Comparison of ENCODE assay signal across 33 cellular contexts in genomic region chr14:59296508-59296907, GRCh38.
DNase-seq lines count a peak whose midpoint lies in the region; FAIRE-seq and TF ChIP-seq lines count a peak whose summit lies in the region.
"Had no signal": no experiment of that assay in that cellular context is flagged by ENCODE, and none has a peak within 500 bp of the region (broad histone marks: within the 10 kb centered on the region; RNA-seq: fewer than 3 reads in every experiment).

No MANE protein-coding gene starts in this region.

- H3K4me2 ChIP-seq in BLaER1 = peak overlapping the region; percentile 76
- H3K4me2 ChIP-seq in osteoblast (ENCODE audit: insufficient read depth, low read length) = no peak overlapping the region

- H3K4me1 ChIP-seq in BLaER1 (peaks cover 69% of the 10 kb centered on the region), sigmoid colon (peaks cover 0 to 46% (median 40%) of the 10 kb centered on the region in 4 donors), osteoblast (ENCODE audit: insufficient read depth, low read length) (peaks cover 15% of the 10 kb centered on the region)

- peaks cover 15% of the 10 kb centered on the region for H3K36me3 Mint-ChIP-seq in activated T-cell treated with anti-CD3 and anti-CD28 coated beads, Interleukin-2, amount 50 U/mL, for 24 hours (ENCODE audit: low read depth)

- H3K9me3 ChIP-seq in BLaER1 = peaks cover 5% of the 10 kb centered on the region; the same call in 1 of the 2 replicates
- no peaks in the 10 kb centered on the region for H3K9me3 ChIP-seq in sigmoid colon
- H3K9me3 ChIP-seq in osteoblast (ENCODE audit: low read depth, low read length) = no peaks in the 10 kb centered on the region
- H3K9me3 ChIP-seq: BE2C, body of pancreas, lower lobe of right lung, mucosa of descending colon, ovary, right atrium auricular region, testis had no signal

- H3K4me3 Mint-ChIP-seq in activated T-cell treated with anti-CD3 and anti-CD28 coated beads, Interleukin-2, amount 50 U/mL, for 24 hours = no peak overlapping the region
- H3K4me3 Mint-ChIP-seq: nephron had no signal

- intact Hi-C loops in sigmoid colon (cut with DNase I) = no loop called here

- H3K9me3 Mint-ChIP-seq in activated T-cell treated with anti-CD3 and anti-CD28 coated beads, Interleukin-2, amount 50 U/mL, for 24 hours = no peaks in the 10 kb centered on the region
- H3K9me3 Mint-ChIP-seq: nephron had no signal

- H2AFZ ChIP-seq in osteoblast (ENCODE audit: low read length) = no peak overlapping the region

- no peaks in the 10 kb centered on the region for H3K27me3 Mint-ChIP-seq in activated T-cell treated with anti-CD3 and anti-CD28 coated beads, Interleukin-2, amount 50 U/mL, for 24 hours

- H3K79me2 ChIP-seq in osteoblast (ENCODE audit: insufficient read depth, low read length) = no peaks in the 10 kb centered on the region

- H3K4me1 Mint-ChIP-seq in activated T-cell treated with anti-CD3 and anti-CD28 coated beads, Interleukin-2, amount 50 U/mL, for 24 hours (ENCODE audit: low read depth) = peaks cover 23% of the 10 kb centered on the region

- H3K27me3 ChIP-seq in BLaER1 = no peaks in the 10 kb centered on the region
- no peaks in the 10 kb centered on the region for H3K27me3 ChIP-seq in sigmoid colon
- no peaks in the 10 kb centered on the region for H3K27me3 ChIP-seq in osteoblast (ENCODE audit: insufficient read depth, low read length)
- H3K27me3 ChIP-seq: BE2C, body of pancreas, ovary, right atrium auricular region, testis had no signal

- H3K36me3 ChIP-seq in BLaER1 (peaks cover 19% of the 10 kb centered on the region), sigmoid colon (peaks cover 0 to 13% (median 7%) of the 10 kb centered on the region in 4 donors), osteoblast (ENCODE audit: insufficient read depth, low read length) (peaks cover 3% of the 10 kb centered on the region)
- H3K36me3 ChIP-seq: BE2C, ovary had no signal

- no peak for DNase-seq in GM19239 (ENCODE audit: insufficient read length, low spot score)
- DNase-seq in coronary artery (ENCODE audit: low spot score) = no peak
- DNase-seq in sigmoid colon = no peak
- DNase-seq in osteoblast (ENCODE audit: insufficient read length, low spot score, missing footprints) = no peak
- DNase-seq in activated T-cell treated with anti-CD3 and anti-CD28 coated beads, Interleukin-2, amount 50 U/mL, for 24 hours = no peak
- no peak for DNase-seq in stimulated activated CD4-positive, alpha-beta T cell treated with anti-CD3 and anti-CD28 coated beads, Interleukin-12 subunit alpha, Interleukin-12 subunit beta, amount 100 ng/mL, for 4 hours
- DNase-seq: ACHN; activated CD4-positive, alpha-beta T cell treated with anti-CD3 and anti-CD28 coated beads for 4 hours; activated T-cell treated with anti-CD3 and anti-CD28 coated beads, Interleukin-2, amount 50 U/mL, for 1 hour; BE2C; DMS79; effector CD4-positive, alpha-beta T cell; glutamatergic neuron; HCEC 1CT; lower lobe of right lung; mucosa of descending colon; NCI-H1417 treated with DMSO at 0.1 percent for 48 hours; NCI-H2081; NCI-H446 treated with DMSO at 0.1 percent for 48 hours; NCI-H82; ovary; stimulated activated CD4-positive, alpha-beta T cell treated with anti-CD3 and anti-CD28 coated beads, Interleukin-4, amount 100 ng/mL, for 4 hours; stimulated activated naive CD4-positive, alpha-beta T cell; testis had no signal

- no peak overlapping the region for H3K9ac ChIP-seq in BLaER1
- H3K9ac ChIP-seq: KMS-11 had no signal

- H3K4me3 ChIP-seq in BLaER1 = no peak overlapping the region
- no peak overlapping the region for H3K4me3 ChIP-seq in coronary artery
- H3K4me3 ChIP-seq in sigmoid colon = no peak overlapping the region
- no peak overlapping the region for H3K4me3 ChIP-seq in osteoblast (ENCODE audit: insufficient read depth, low read length)
- H3K4me3 ChIP-seq: body of pancreas, lower lobe of right lung, mucosa of descending colon, ovary, right atrium auricular region, testis had no signal

- no peak for TF ChIP-seq POLR2A in sigmoid colon (IDR thresholded peaks at IDR 0.05)

- H3K27ac Mint-ChIP-seq in activated T-cell treated with anti-CD3 and anti-CD28 coated beads, Interleukin-2, amount 50 U/mL, for 24 hours = no peak overlapping the region
- H3K27ac Mint-ChIP-seq: nephron had no signal

- H3K27ac ChIP-seq in BLaER1 (peak overlapping the region; percentile 70), coronary artery (peak overlapping the region; percentile 50 to 76), sigmoid colon (peak overlapping the region in 3 of 4 donors; percentile 5 to 72 (median 70)), osteoblast (ENCODE audit: low read depth, low read length) (no peak overlapping the region)
- H3K27ac ChIP-seq: body of pancreas, epithelial cell of prostate, KMS-11, ovary, testis, VCaP had no signal

- WGBS in sigmoid colon, 2 donors = 89 to 90% methylated on average over 2 of the region's 2 CpGs

- H4K20me1 ChIP-seq in BLaER1 (no peaks in the 10 kb centered on the region), osteoblast (ENCODE audit: insufficient read depth, low read length) (no peaks in the 10 kb centered on the region)

- TF ChIP-seq CTCF in coronary artery (IDR thresholded peaks at IDR 0.05) = no peak
- no peak for TF ChIP-seq CTCF in sigmoid colon (IDR thresholded peaks at IDR 0.05)
- TF ChIP-seq CTCF in osteoblast (IDR thresholded peaks at IDR 0.05; ENCODE audit: extremely low read depth, low read depth, low read length) = no peak

- TF ChIP-seq EP300 in sigmoid colon (IDR thresholded peaks at IDR 0.05) = no peak

- FAIRE-seq in GM19239 (lab: Jason Lieb, UNC) = peak; percentile 40
- FAIRE-seq: GM18507, keratinocyte had no signal
